Comparison of ENCODE assay signal across 7 cellular contexts in genomic region chr14:58478329-58478728, GRCh38. TPM values are rescaled to one million over a fixed set of nuclear protein-coding genes. Genes with fewer than 3 reads are reported as not detected.
DNase-seq lines count a peak whose midpoint lies in the region; ATAC-seq, FAIRE-seq and TF ChIP-seq lines count a peak whose summit lies in the region.
"Not testable (repeated sequence)": the region's sequence is repeated elsewhere in the genome, so short reads cannot be mapped to it uniquely, and the experiment has no call there.

No MANE protein-coding gene starts in this region.

- H3K9ac ChIP-seq in K562 (ENCODE audit: insufficient read depth in 1 of 2, low read depth in 2 of 2, low read length in 2 of 2); HepG2 (ENCODE audit: insufficient read depth, low read depth, low read length): not testable (repeated sequence)

- not testable (repeated sequence) for H3K27ac ChIP-seq in HEK293 (ENCODE audit: extremely low read depth, low read depth, low read length); K562 (ENCODE audit: extremely low read depth, low read depth, low read length); HepG2 (ENCODE audit: extremely low read length, insufficient read depth, low read length)

- peaks cover 29% of the 10 kb centered on the region for H3K36me3 Mint-ChIP-seq in WTC11
- peaks cover 87% of the 10 kb centered on the region for H3K36me3 Mint-ChIP-seq in nephron progenitor cell (ENCODE audit: low read depth)

- not testable (repeated sequence) for H3K9me1 ChIP-seq in K562 (ENCODE audit: control insufficient read depth, insufficient read depth, low read length)

- 98% methylated on average over 5 of the region's 5 CpGs for WGBS in K562 (ENCODE audit: insufficient coverage, low coverage, missing lambda C conversion rate)
- WGBS in HepG2 (ENCODE audit: low lambda C conversion rate), result 100% methylated on average over 5 of the region's 5 CpGs

- CTCF ChIA-PET in HEK293 (lab: Yijun Ruan, JAX); WTC11 (lab: Charles Lee); K562 (lab: Yijun Ruan, JAX; ENCODE audit: low intra/inter-chr PET ratio); HepG2 (lab: Yijun Ruan, JAX; ENCODE audit: low intra/inter-chr PET ratio, low total read pairs): not testable (repeated sequence)

- TF ChIP-seq CTCF in HEK293 (tag by site-specific recombination; IDR thresholded peaks at IDR 0.05); WTC11 (IDR thresholded peaks at IDR 0.05); K562 (IDR thresholded peaks at IDR 0.05 in 2 of 3, conservative IDR thresholded peaks at IDR 0.05 in 1 of 3; ENCODE audit: insufficient read depth in 2 of 3, low read depth in 1 of 3, low read length in 3 of 3); HepG2 (CRISPR knock-in tag; IDR thresholded peaks at IDR 0.05); nephron progenitor cell (IDR thresholded peaks at IDR 0.05): not testable (repeated sequence)

- not testable (repeated sequence) for BruUV-seq in K562 (replicated peaks; lab: Mats Ljungman, UMichigan); HepG2 (replicated peaks; lab: Mats Ljungman, UMichigan)

- in situ Hi-C loops in K562 (cut with MboI); HepG2 (cut with HindIII; ENCODE audit: extremely low pct_ligation_motif_present, low pct_unique_long_range_greater_than_20kb): not testable (repeated sequence)

- H3K9me3 Mint-ChIP-seq in WTC11, nephron progenitor cell: not testable (repeated sequence)

- not testable (repeated sequence) for TF ChIP-seq RAD21 in K562 (CRISPR knock-in tag; conservative IDR thresholded peaks at IDR 0.05 in 1 of 2, IDR thresholded peaks at IDR 0.05 in 1 of 2); HepG2 (CRISPR knock-in tag; IDR thresholded peaks at IDR 0.05)

- H3K4me3 Mint-ChIP-seq in WTC11, nephron progenitor cell: not testable (repeated sequence)

- POLR2A ChIA-PET in HEK293 (lab: Yijun Ruan, JAX); WTC11 (lab: Charles Lee); K562 (lab: Yijun Ruan, JAX); HepG2 (lab: Yijun Ruan, JAX): not testable (repeated sequence)

- H3K4me3 ChIP-seq in HEK293 (ENCODE audit: low read depth, low read length); K562; HepG2 (replicated peaks in 1 of 3; ENCODE audit: insufficient read depth in 1 of 3, low read depth in 2 of 3, low read length in 3 of 3): not testable (repeated sequence)

- not testable (repeated sequence) for TF ChIP-seq POLR2A in K562 (conservative IDR thresholded peaks at IDR 0.05); HepG2 (IDR thresholded peaks at IDR 0.05; ENCODE audit: insufficient read depth in 1 of 2, low read depth in 2 of 2, low read length in 2 of 2)

- H3K27me3 ChIP-seq in K562 (ENCODE audit: control insufficient read depth in 2 of 2, insufficient read depth in 2 of 2, low read length in 2 of 2); HepG2 (ENCODE audit: control insufficient read depth in 1 of 2, insufficient read depth in 2 of 2, low read length in 2 of 2): not testable (repeated sequence)

- H3K36me3 ChIP-seq in HEK293 (ENCODE audit: control insufficient read depth in 2 of 2, insufficient read depth in 1 of 2, low read length in 2 of 2) (peaks cover 21 to 24% of the 10 kb centered on the region in 2 experiments), K562 (ENCODE audit: control insufficient read depth, insufficient read depth, low read length) (peaks cover 23% of the 10 kb centered on the region; the same call in 2 of the 3 replicates), HepG2 (replicated peaks in 1 of 2; ENCODE audit: control insufficient read depth in 1 of 2, insufficient read depth in 2 of 2, low read length in 2 of 2) (peaks cover 3 to 15% of the 10 kb centered on the region in 2 experiments)

- not testable (repeated sequence) for H3K4me1 Mint-ChIP-seq in WTC11, nephron progenitor cell

- intact Hi-C loops in K562 (cut with micrococcal nuclease); HepG2 (cut with micrococcal nuclease; ENCODE audit: unreplicated experiment): not testable (repeated sequence)

- not testable (repeated sequence) for TF ChIP-seq EP300 in K562 (IDR thresholded peaks at IDR 0.05; ENCODE audit: low read length); HepG2 (IDR thresholded peaks at IDR 0.05; ENCODE audit: low read depth in 2 of 2, low read length in 2 of 2); HepG2 (CRISPR knock-in tag; IDR thresholded peaks at IDR 0.05; ENCODE audit: borderline replicate concordance)

- DNase-seq in HTR-8/SVneo (ENCODE audit: insufficient read length, low spot score); WTC11 (ENCODE audit: low spot score); K562 (ENCODE audit: extremely low read depth in 1 of 4, low spot score in 3 of 4); HepG2 (ENCODE audit: low spot score); nephron progenitor cell; urothelium cell line (ENCODE audit: low spot score): not testable (repeated sequence)

- H3K27me3 Mint-ChIP-seq in WTC11 (ENCODE audit: low read depth); nephron progenitor cell (ENCODE audit: low read depth, poor library complexity): not testable (repeated sequence)

- FAIRE-seq in HTR-8/SVneo (lab: Jason Lieb, UNC) (peak; percentile 28), urothelium cell line (lab: Jason Lieb, UNC) (peak; percentile 27)
- not testable (repeated sequence) for FAIRE-seq in K562 (lab: Jason Lieb, UNC); HepG2 (lab: Jason Lieb, UNC)

- not testable (repeated sequence) for H4K20me1 ChIP-seq in K562 (replicated peaks; ENCODE audit: control insufficient read depth, insufficient read depth, low read length); HepG2 (ENCODE audit: insufficient read depth, low read length)

- H3K27ac Mint-ChIP-seq in WTC11, result not testable (repeated sequence)
- peak overlapping the region; percentile 48 for H3K27ac Mint-ChIP-seq in nephron progenitor cell

- not testable (repeated sequence) for ATAC-seq in WTC11, K562, HepG2

- H3K4me2 ChIP-seq in K562 (ENCODE audit: insufficient read depth, low read length); HepG2 (ENCODE audit: low read depth, low read length): not testable (repeated sequence)

- not testable (repeated sequence) for H3K4me1 ChIP-seq in HEK293 (ENCODE audit: control insufficient read depth, insufficient read depth, low read length); K562 (replicated peaks in 1 of 2; ENCODE audit: control insufficient read depth in 2 of 2, insufficient read depth in 2 of 2, low read length in 2 of 2); HepG2 (ENCODE audit: insufficient read depth, low read length)

- H3K79me2 ChIP-seq in K562 (ENCODE audit: control insufficient read depth, insufficient read depth, low read length); HepG2 (ENCODE audit: insufficient read depth, low read length): not testable (repeated sequence)

- not testable (repeated sequence) for H3K9me3 ChIP-seq in HEK293 (ENCODE audit: control insufficient read depth, insufficient read depth, low read depth, low read length); K562 (replicated peaks; ENCODE audit: control insufficient read depth, insufficient read depth, low read depth, low read length); HepG2 (ENCODE audit: low read length)

- H2AFZ ChIP-seq in K562 (ENCODE audit: low read depth, low read length); HepG2 (ENCODE audit: low read length): not testable (repeated sequence)

RNA-seq across cellular contexts. Expression of gene KIAA0586, which starts 50.8 kb away (rescaled TPM):
- 20.5 to 23.5 TPM (median 22.2 TPM) in 3 replicates for total RNA-seq in WTC11 (2021)
- total RNA-seq in K562 (2011; cell fraction: chromatin; rRNA removed; ENCODE audit: low replicate concordance), result 27.4 and 83.3 TPM in 2 replicates
- total RNA-seq in K562 (2011; cell fraction: nucleolus; rRNA removed), result 10.5 and 17.0 TPM in 2 replicates
- total RNA-seq in K562 (2011; cell fraction: nucleoplasm; rRNA removed), result 25.1 and 26.0 TPM in 2 replicates
- 13.9 and 15.0 TPM in 2 replicates for total RNA-seq in K562 (2014; rRNA removed)
- total RNA-seq in K562 (2014; rRNA removed; fragmentation: Illumina TruSeq; extraction: Trizol), result 30.9 and 37.5 TPM in 2 replicates
- total RNA-seq in K562 (2015; rRNA removed; fragmentation: Illumina TruSeq; extraction: Trizol), result 24.2 and 27.9 TPM in 2 replicates
- 21.2 and 24.4 TPM in 2 replicates for total RNA-seq in K562 (2021)
- 27.9 and 28.7 TPM in 2 replicates for polyA plus RNA-seq in K562 (2011; rRNA removed)
- polyA plus RNA-seq in K562 (2011; cell fraction: cytosol; rRNA removed), result 7.8 and 11.2 TPM in 2 replicates
- polyA plus RNA-seq in K562 (2011; cell fraction: nucleus; rRNA removed), result 18.6 and 26.3 TPM in 2 replicates
- polyA plus RNA-seq in K562 (2012), result 15.9 and 16.4 TPM in 2 replicates
- 21.3 and 22.6 TPM in 2 replicates for polyA plus RNA-seq in K562 (2014; fragmentation: Illumina TruSeq; extraction: Trizol)
- polyA plus RNA-seq in K562 (2014; fragmentation: Nextera tagmentation; extraction: Ambion mirVana), result 10 to 100 TPM; 11.2 to 14.7 TPM
- 10.0 and 11.4 TPM in 2 replicates for polyA plus RNA-seq in K562 (2014; rRNA removed)
- 89.9 and 104 TPM in 2 replicates for polyA minus RNA-seq in K562 (2011; rRNA and poly(A)+ RNA removed)
- polyA minus RNA-seq in K562 (2011; cell fraction: cytosol; rRNA and poly(A)+ RNA removed), result 22.8 and 31.9 TPM in 2 replicates
- 24.5 and 48.8 TPM in 2 replicates for polyA minus RNA-seq in K562 (2011; cell fraction: nucleus; rRNA and poly(A)+ RNA removed)
- total RNA-seq in HepG2 (2016; rRNA removed; fragmentation: Illumina TruSeq; extraction: Trizol), result 25.2 and 37.6 TPM in 2 replicates
- 4.2 and 5.4 TPM in 2 replicates for total RNA-seq in HepG2 (2016; cell fraction: cytosol; rRNA removed; fragmentation: Illumina TruSeq; extraction: Trizol; ENCODE audit: low read depth)
- 26.5 and 35.3 TPM in 2 replicates for total RNA-seq in HepG2 (2016; cell fraction: insoluble cytoplasmic fraction; rRNA removed; fragmentation: Illumina TruSeq; extraction: Trizol)
- 10.7 and 11.8 TPM in 2 replicates for total RNA-seq in HepG2 (2016; cell fraction: membrane; rRNA removed; fragmentation: Illumina TruSeq; extraction: Trizol)
- 28.1 and 44.6 TPM in 2 replicates for total RNA-seq in HepG2 (2016; cell fraction: nucleus; rRNA removed; fragmentation: Illumina TruSeq; extraction: Trizol)
- 10.1 and 12.6 TPM in 2 replicates for polyA plus RNA-seq in HepG2 (2011; rRNA removed)
- polyA plus RNA-seq in HepG2 (2011; cell fraction: cytosol; rRNA removed), result 5.6 and 6.7 TPM in 2 replicates
- 6.7 and 7.4 TPM in 2 replicates for polyA plus RNA-seq in HepG2 (2011; cell fraction: nucleus; rRNA removed)
- 7.2 and 9.9 TPM in 2 replicates for polyA plus RNA-seq in HepG2 (2012)
- 1.4 and 1.6 TPM in 2 replicates for polyA plus RNA-seq in HepG2 (2016; cell fraction: cytosol; fragmentation: Illumina TruSeq; extraction: Trizol; ENCODE audit: low read depth)
- 16.9 and 17.3 TPM in 2 replicates for polyA plus RNA-seq in HepG2 (2016; cell fraction: insoluble cytoplasmic fraction; fragmentation: Illumina TruSeq; extraction: Trizol; ENCODE audit: low read depth)
- 2.3 and 2.9 TPM in 2 replicates for polyA plus RNA-seq in HepG2 (2016; cell fraction: membrane; fragmentation: Illumina TruSeq; extraction: Trizol; ENCODE audit: low read depth)
- 16.4 and 20.5 TPM in 2 replicates for polyA plus RNA-seq in HepG2 (2016; cell fraction: nucleus; fragmentation: Illumina TruSeq; extraction: Trizol; ENCODE audit: insufficient read depth, low read depth)
- polyA minus RNA-seq in HepG2 (2011; rRNA and poly(A)+ RNA removed; ENCODE audit: low replicate concordance), result 18.3 and 31.2 TPM in 2 replicates
- 13.4 and 19.8 TPM in 2 replicates for polyA minus RNA-seq in HepG2 (2011; cell fraction: cytosol; rRNA and poly(A)+ RNA removed)
- 55.9 and 64.5 TPM in 2 replicates for polyA minus RNA-seq in HepG2 (2011; cell fraction: nucleus; rRNA and poly(A)+ RNA removed)

RNA-seq across cellular contexts. Expression of gene TIMM9, which starts 51.0 kb away (rescaled TPM):
- 47.3 to 55.4 TPM (median 51.1 TPM) in 3 replicates for total RNA-seq in WTC11 (2021)
- 9.5 and 14.4 TPM in 2 replicates for total RNA-seq in K562 (2011; cell fraction: chromatin; rRNA removed; ENCODE audit: low replicate concordance)
- 9.0 and 9.1 TPM in 2 replicates for total RNA-seq in K562 (2011; cell fraction: nucleolus; rRNA removed)
- 11.4 and 11.7 TPM in 2 replicates for total RNA-seq in K562 (2011; cell fraction: nucleoplasm; rRNA removed)
- 42.9 and 48.2 TPM in 2 replicates for total RNA-seq in K562 (2014; rRNA removed)
- total RNA-seq in K562 (2014; rRNA removed; fragmentation: Illumina TruSeq; extraction: Trizol), result 50.9 and 59.9 TPM in 2 replicates
- 59.7 and 62.9 TPM in 2 replicates for total RNA-seq in K562 (2015; rRNA removed; fragmentation: Illumina TruSeq; extraction: Trizol)
- 53.2 and 61.2 TPM in 2 replicates for total RNA-seq in K562 (2021)
- polyA plus RNA-seq in K562 (2011; rRNA removed), result 24.7 and 28.0 TPM in 2 replicates
- polyA plus RNA-seq in K562 (2011; cell fraction: cytosol; rRNA removed), result 25.7 and 37.3 TPM in 2 replicates
- 8.1 and 9.5 TPM in 2 replicates for polyA plus RNA-seq in K562 (2011; cell fraction: nucleus; rRNA removed)
- polyA plus RNA-seq in K562 (2012), result 87.1 and 109 TPM in 2 replicates
- 76.8 and 101 TPM in 2 replicates for polyA plus RNA-seq in K562 (2014; fragmentation: Illumina TruSeq; extraction: Trizol)
- 10 to 100 TPM; 84.3 to 89.4 TPM for polyA plus RNA-seq in K562 (2014; fragmentation: Nextera tagmentation; extraction: Ambion mirVana)
- 54.3 and 63.0 TPM in 2 replicates for polyA plus RNA-seq in K562 (2014; rRNA removed)
- polyA minus RNA-seq in K562 (2011; rRNA and poly(A)+ RNA removed), result 40.4 and 40.5 TPM in 2 replicates
- 9.5 and 17.4 TPM in 2 replicates for polyA minus RNA-seq in K562 (2011; cell fraction: cytosol; rRNA and poly(A)+ RNA removed)
- 5.1 and 11.6 TPM in 2 replicates for polyA minus RNA-seq in K562 (2011; cell fraction: nucleus; rRNA and poly(A)+ RNA removed)
- total RNA-seq in HepG2 (2016; rRNA removed; fragmentation: Illumina TruSeq; extraction: Trizol), result 42.5 and 58.2 TPM in 2 replicates
- total RNA-seq in HepG2 (2016; cell fraction: cytosol; rRNA removed; fragmentation: Illumina TruSeq; extraction: Trizol; ENCODE audit: low read depth), result 62.3 and 64.8 TPM in 2 replicates
- total RNA-seq in HepG2 (2016; cell fraction: insoluble cytoplasmic fraction; rRNA removed; fragmentation: Illumina TruSeq; extraction: Trizol), result 50.4 and 66.6 TPM in 2 replicates
- 69.8 and 70.5 TPM in 2 replicates for total RNA-seq in HepG2 (2016; cell fraction: membrane; rRNA removed; fragmentation: Illumina TruSeq; extraction: Trizol)
- 15.9 and 19.8 TPM in 2 replicates for total RNA-seq in HepG2 (2016; cell fraction: nucleus; rRNA removed; fragmentation: Illumina TruSeq; extraction: Trizol)
- 24.4 and 30.5 TPM in 2 replicates for polyA plus RNA-seq in HepG2 (2011; rRNA removed)
- 32.7 and 60.6 TPM in 2 replicates for polyA plus RNA-seq in HepG2 (2011; cell fraction: cytosol; rRNA removed)
- 8.1 and 13.9 TPM in 2 replicates for polyA plus RNA-seq in HepG2 (2011; cell fraction: nucleus; rRNA removed)
- 126 and 136 TPM in 2 replicates for polyA plus RNA-seq in HepG2 (2012)
- polyA plus RNA-seq in HepG2 (2016; cell fraction: cytosol; fragmentation: Illumina TruSeq; extraction: Trizol; ENCODE audit: low read depth), result 62.8 and 79.8 TPM in 2 replicates
- 106 and 111 TPM in 2 replicates for polyA plus RNA-seq in HepG2 (2016; cell fraction: insoluble cytoplasmic fraction; fragmentation: Illumina TruSeq; extraction: Trizol; ENCODE audit: low read depth)
- polyA plus RNA-seq in HepG2 (2016; cell fraction: membrane; fragmentation: Illumina TruSeq; extraction: Trizol; ENCODE audit: low read depth), result 86.4 and 100 TPM in 2 replicates
- polyA plus RNA-seq in HepG2 (2016; cell fraction: nucleus; fragmentation: Illumina TruSeq; extraction: Trizol; ENCODE audit: insufficient read depth, low read depth), result 48.4 and 55.3 TPM in 2 replicates
- polyA minus RNA-seq in HepG2 (2011; rRNA and poly(A)+ RNA removed; ENCODE audit: low replicate concordance), result 9.7 and 18.3 TPM in 2 replicates
- polyA minus RNA-seq in HepG2 (2011; cell fraction: cytosol; rRNA and poly(A)+ RNA removed), result 22.8 and 35.7 TPM in 2 replicates
- polyA minus RNA-seq in HepG2 (2011; cell fraction: nucleus; rRNA and poly(A)+ RNA removed), result 9.0 and 15.0 TPM in 2 replicates
